1 cellular context compared by ENCODE assay signal in the genomic region with DNA sequence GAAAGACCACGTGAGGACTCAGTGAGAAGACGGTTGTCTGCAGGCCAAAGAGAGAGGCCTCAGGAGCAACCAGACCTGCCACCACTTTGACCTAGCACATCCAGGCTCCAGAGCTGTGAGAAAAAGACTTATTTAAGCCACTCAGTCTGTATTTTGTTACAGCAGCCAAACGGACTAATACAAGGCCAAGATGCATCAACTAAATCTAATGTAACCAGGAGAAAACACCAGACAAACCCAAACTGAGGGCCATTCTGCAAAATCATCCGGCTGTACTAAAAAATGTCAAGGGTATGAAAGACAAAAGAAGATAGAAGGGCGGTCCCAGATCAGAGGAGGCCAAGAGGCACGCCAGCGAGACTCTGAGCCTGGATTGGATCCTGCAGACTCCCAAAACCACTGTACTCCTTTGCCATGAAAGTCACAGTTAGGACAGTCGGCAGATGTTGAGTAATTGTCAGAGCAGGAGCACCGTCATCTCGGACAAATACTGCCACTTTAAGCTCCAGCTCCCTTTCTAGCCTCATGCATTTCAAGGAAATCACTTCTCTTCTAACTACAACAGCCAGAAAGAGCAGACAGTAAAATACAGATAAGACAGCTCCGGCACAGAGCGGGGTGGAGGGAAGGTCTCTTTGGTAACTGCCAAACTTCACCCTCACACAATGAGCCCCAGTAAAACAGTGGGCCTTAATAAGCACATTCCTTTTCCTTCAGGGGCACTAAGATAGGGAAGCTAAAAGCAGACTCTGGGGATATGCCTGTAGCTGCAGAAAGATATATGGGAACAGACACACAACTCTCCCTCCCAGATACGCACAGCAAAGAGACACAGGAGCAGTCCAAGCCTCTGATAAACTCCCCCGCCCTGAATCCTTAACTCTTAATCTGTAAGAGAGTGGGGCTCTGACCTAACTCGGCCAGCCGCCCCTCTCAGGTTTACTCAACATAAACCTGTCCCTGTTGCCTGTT.
TF ChIP-seq lines count a peak whose summit lies in the region.

No MANE protein-coding gene starts in this region.

TF ChIP-seq in K562, 482 proteins besides CTCF, POLR2A, EP300 and RAD21 (continued from another document and continues in another):
- TF ChIP-seq, protein P1, sequence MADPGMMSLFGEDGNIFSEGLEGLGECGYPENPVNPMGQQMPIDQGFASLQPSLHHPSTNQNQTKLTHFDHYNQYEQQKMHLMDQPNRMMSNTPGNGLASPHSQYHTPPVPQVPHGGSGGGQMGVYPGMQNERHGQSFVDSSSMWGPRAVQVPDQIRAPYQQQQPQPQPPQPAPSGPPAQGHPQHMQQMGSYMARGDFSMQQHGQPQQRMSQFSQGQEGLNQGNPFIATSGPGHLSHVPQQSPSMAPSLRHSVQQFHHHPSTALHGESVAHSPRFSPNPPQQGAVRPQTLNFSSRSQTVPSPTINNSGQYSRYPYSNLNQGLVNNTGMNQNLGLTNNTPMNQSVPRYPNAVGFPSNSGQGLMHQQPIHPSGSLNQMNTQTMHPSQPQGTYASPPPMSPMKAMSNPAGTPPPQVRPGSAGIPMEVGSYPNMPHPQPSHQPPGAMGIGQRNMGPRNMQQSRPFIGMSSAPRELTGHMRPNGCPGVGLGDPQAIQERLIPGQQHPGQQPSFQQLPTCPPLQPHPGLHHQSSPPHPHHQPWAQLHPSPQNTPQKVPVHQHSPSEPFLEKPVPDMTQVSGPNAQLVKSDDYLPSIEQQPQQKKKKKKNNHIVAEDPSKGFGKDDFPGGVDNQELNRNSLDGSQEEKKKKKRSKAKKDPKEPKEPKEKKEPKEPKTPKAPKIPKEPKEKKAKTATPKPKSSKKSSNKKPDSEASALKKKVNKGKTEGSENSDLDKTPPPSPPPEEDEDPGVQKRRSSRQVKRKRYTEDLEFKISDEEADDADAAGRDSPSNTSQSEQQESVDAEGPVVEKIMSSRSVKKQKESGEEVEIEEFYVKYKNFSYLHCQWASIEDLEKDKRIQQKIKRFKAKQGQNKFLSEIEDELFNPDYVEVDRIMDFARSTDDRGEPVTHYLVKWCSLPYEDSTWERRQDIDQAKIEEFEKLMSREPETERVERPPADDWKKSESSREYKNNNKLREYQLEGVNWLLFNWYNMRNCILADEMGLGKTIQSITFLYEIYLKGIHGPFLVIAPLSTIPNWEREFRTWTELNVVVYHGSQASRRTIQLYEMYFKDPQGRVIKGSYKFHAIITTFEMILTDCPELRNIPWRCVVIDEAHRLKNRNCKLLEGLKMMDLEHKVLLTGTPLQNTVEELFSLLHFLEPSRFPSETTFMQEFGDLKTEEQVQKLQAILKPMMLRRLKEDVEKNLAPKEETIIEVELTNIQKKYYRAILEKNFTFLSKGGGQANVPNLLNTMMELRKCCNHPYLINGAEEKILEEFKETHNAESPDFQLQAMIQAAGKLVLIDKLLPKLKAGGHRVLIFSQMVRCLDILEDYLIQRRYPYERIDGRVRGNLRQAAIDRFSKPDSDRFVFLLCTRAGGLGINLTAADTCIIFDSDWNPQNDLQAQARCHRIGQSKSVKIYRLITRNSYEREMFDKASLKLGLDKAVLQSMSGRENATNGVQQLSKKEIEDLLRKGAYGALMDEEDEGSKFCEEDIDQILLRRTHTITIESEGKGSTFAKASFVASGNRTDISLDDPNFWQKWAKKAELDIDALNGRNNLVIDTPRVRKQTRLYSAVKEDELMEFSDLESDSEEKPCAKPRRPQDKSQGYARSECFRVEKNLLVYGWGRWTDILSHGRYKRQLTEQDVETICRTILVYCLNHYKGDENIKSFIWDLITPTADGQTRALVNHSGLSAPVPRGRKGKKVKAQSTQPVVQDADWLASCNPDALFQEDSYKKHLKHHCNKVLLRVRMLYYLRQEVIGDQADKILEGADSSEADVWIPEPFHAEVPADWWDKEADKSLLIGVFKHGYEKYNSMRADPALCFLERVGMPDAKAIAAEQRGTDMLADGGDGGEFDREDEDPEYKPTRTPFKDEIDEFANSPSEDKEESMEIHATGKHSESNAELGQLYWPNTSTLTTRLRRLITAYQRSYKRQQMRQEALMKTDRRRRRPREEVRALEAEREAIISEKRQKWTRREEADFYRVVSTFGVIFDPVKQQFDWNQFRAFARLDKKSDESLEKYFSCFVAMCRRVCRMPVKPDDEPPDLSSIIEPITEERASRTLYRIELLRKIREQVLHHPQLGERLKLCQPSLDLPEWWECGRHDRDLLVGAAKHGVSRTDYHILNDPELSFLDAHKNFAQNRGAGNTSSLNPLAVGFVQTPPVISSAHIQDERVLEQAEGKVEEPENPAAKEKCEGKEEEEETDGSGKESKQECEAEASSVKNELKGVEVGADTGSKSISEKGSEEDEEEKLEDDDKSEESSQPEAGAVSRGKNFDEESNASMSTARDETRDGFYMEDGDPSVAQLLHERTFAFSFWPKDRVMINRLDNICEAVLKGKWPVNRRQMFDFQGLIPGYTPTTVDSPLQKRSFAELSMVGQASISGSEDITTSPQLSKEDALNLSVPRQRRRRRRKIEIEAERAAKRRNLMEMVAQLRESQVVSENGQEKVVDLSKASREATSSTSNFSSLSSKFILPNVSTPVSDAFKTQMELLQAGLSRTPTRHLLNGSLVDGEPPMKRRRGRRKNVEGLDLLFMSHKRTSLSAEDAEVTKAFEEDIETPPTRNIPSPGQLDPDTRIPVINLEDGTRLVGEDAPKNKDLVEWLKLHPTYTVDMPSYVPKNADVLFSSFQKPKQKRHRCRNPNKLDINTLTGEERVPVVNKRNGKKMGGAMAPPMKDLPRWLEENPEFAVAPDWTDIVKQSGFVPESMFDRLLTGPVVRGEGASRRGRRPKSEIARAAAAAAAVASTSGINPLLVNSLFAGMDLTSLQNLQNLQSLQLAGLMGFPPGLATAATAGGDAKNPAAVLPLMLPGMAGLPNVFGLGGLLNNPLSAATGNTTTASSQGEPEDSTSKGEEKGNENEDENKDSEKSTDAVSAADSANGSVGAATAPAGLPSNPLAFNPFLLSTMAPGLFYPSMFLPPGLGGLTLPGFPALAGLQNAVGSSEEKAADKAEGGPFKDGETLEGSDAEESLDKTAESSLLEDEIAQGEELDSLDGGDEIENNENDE (IDR thresholded peaks at IDR 0.05; ENCODE audit: low read depth, low read length) = no peak
- TF ChIP-seq KLF16 (IDR thresholded peaks at IDR 0.05) (peak; percentile 41; the same call in 1 of the 2 replicates), FOXJ2 (tag; IDR thresholded peaks at IDR 0.05) (no peak), BCL6 (CRISPR knock-in tag; IDR thresholded peaks at IDR 0.05) (no peak), ZNF239 (CRISPR knock-in tag; IDR thresholded peaks at IDR 0.05) (no peak), MIER1 (IDR thresholded peaks at IDR 0.05; ENCODE audit: low read depth) (no peak), HCFC1 (IDR thresholded peaks at IDR 0.05; ENCODE audit: low read depth, low read length) (no peak), NFIX (CRISPR knock-in tag; IDR thresholded peaks at IDR 0.05; ENCODE audit: low read depth) (no peak; the same call in 1 of the 2 replicates), HDAC8 (tag; IDR thresholded peaks at IDR 0.05) (no peak), TEAD4 (IDR thresholded peaks at IDR 0.05; ENCODE audit: low read length) (peak; percentile 68; the same call in 1 of the 2 replicates), TEAD4 (CRISPR knock-in tag; IDR thresholded peaks at IDR 0.05; ENCODE audit: borderline replicate concordance) (no peak), NEUROD1 (IDR thresholded peaks at IDR 0.05; ENCODE audit: borderline replicate concordance, low read depth, low read length, partially characterized antibody) (no peak), TAL1 (IDR thresholded peaks at IDR 0.05) (peak; percentile 63; the same call in 1 of the 2 replicates), FOS (IDR thresholded peaks at IDR 0.05; ENCODE audit: extremely low read depth, insufficient read length) (no peak), ATF1 (CRISPR knock-in tag; IDR thresholded peaks at IDR 0.05) (no peak), ATF1 (tag; IDR thresholded peaks at IDR 0.05) (peak; percentile 39), ZNF133 (CRISPR knock-in tag; IDR thresholded peaks at IDR 0.05) (no peak), CCNT2 (IDR thresholded peaks at IDR 0.05; ENCODE audit: borderline replicate concordance, extremely low read depth, insufficient read length, low read depth, low read length) (no peak), GABPB1 (CRISPR knock-in tag; IDR thresholded peaks at IDR 0.05) (no peak; the same call in 1 of the 2 replicates), ZNF668 (CRISPR knock-in tag; IDR thresholded peaks at IDR 0.05) (no peak), LARP7 (IDR thresholded peaks at IDR 0.05) (no peak), ELF1 (tag; IDR thresholded peaks at IDR 0.05) (no peak), GABPB2 (CRISPR knock-in tag; conservative IDR thresholded peaks at IDR 0.05) (no peak), MAFF (IDR thresholded peaks at IDR 0.05; ENCODE audit: low read length) (no peak), TCF7L2 (IDR thresholded peaks at IDR 0.05; ENCODE audit: low read depth, low read length) (no peak), BRCA1 (IDR thresholded peaks at IDR 0.05) (no peak), BRCA1 (CRISPR knock-in tag; IDR thresholded peaks at IDR 0.05) (no peak), KDM1A (IDR thresholded peaks at IDR 0.05) (peak; percentile 89 to 92), EHMT2 (IDR thresholded peaks at IDR 0.05) (no peak)
- TF ChIP-seq, protein P2, sequence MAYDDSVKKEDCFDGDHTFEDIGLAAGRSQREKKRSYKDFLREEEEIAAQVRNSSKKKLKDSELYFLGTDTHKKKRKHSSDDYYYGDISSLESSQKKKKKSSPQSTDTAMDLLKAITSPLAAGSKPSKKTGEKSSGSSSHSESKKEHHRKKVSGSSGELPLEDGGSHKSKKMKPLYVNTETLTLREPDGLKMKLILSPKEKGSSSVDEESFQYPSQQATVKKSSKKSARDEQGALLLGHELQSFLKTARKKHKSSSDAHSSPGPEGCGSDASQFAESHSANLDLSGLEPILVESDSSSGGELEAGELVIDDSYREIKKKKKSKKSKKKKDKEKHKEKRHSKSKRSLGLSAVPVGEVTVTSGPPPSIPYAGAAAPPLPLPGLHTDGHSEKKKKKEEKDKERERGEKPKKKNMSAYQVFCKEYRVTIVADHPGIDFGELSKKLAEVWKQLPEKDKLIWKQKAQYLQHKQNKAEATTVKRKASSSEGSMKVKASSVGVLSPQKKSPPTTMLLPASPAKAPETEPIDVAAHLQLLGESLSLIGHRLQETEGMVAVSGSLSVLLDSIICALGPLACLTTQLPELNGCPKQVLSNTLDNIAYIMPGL (CRISPR knock-in tag; IDR thresholded peaks at IDR 0.05) = no peak
- TF ChIP-seq, protein P3, sequence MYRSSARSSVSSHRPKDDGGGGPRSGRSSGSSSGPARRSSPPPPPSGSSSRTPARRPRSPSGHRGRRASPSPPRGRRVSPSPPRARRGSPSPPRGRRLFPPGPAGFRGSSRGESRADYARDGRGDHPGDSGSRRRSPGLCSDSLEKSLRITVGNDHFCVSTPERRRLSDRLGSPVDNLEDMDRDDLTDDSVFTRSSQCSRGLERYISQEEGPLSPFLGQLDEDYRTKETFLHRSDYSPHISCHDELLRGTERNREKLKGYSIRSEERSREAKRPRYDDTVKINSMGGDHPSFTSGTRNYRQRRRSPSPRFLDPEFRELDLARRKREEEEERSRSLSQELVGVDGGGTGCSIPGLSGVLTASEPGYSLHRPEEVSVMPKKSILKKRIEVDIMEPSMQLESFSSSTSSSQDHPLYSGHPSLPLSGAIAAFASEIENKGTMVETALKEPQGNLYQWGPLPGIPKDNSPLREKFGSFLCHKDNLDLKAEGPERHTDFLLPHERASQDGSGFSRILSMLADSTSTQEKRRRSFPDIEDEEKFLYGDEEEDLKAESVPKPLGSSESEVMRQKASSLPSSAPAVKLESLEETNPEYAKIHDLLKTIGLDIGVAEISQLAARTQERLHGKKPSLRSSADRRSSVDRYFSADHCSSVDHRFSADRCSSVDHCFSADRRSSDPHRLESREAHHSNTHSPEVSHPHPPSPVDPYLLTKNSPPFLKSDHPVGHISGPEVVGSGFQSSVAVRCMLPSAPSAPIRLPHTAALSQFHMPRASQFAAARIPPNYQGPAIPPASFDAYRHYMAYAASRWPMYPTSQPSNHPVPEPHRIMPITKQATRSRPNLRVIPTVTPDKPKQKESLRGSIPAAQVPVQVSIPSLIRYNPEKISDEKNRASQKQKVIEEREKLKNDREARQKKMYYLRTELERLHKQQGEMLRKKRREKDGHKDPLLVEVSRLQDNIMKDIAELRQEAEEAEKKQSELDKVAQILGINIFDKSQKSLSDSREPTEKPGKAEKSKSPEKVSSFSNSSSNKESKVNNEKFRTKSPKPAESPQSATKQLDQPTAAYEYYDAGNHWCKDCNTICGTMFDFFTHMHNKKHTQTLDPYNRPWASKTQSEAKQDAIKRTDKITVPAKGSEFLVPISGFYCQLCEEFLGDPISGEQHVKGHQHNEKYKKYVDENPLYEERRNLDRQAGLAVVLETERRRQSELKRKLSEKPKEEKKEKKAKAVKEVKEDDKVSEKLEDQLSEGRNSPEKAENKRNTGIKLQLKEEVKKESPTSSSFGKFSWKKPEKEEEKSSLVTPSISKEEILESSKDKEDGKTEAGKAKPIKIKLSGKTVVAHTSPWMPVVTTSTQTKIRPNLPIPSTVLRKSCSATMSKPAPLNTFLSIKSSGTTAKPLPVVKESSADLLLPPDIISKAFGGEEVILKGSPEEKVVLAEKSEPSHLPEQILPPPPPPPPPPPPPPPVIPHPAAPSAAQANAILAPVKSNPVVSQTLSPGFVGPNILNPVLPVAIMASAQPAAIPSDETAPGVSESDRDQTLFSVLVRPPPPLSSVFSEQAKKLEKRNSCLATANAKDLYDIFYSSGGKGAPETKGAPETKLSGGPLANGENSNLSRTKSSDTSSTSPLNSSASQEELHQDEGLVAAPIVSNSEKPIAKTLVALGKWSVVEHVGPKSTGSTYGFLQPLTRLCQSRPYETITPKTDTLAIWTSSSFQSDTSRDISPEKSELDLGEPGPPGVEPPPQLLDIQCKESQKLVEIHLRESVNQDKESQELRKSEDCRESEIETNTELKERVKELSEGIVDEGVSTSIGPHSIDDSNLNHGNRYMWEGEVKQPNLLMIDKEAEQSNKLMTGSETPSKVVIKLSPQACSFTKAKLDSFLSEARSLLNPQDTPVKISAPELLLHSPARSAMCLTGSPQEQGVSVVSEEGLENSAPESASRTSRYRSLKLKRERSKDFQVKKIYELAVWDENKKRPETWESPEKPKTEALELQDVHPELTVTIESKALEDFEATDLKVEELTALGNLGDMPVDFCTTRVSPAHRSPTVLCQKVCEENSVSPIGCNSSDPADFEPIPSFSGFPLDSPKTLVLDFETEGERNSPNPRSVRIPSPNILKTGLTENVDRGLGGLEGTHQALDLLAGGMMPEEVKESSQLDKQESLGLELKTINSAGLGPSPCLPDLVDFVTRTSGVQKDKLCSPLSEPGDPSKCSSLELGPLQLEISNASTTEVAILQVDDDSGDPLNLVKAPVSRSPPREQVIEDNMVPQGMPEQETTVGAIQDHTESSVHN (IDR thresholded peaks at IDR 0.05; ENCODE audit: borderline replicate concordance in 1 of 2, low read depth in 1 of 2) = no peak
- TF ChIP-seq, protein P4, sequence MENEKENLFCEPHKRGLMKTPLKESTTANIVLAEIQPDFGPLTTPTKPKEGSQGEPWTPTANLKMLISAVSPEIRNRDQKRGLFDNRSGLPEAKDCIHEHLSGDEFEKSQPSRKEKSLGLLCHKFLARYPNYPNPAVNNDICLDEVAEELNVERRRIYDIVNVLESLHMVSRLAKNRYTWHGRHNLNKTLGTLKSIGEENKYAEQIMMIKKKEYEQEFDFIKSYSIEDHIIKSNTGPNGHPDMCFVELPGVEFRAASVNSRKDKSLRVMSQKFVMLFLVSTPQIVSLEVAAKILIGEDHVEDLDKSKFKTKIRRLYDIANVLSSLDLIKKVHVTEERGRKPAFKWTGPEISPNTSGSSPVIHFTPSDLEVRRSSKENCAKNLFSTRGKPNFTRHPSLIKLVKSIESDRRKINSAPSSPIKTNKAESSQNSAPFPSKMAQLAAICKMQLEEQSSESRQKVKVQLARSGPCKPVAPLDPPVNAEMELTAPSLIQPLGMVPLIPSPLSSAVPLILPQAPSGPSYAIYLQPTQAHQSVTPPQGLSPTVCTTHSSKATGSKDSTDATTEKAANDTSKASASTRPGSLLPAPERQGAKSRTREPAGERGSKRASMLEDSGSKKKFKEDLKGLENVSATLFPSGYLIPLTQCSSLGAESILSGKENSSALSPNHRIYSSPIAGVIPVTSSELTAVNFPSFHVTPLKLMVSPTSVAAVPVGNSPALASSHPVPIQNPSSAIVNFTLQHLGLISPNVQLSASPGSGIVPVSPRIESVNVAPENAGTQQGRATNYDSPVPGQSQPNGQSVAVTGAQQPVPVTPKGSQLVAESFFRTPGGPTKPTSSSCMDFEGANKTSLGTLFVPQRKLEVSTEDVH (IDR thresholded peaks at IDR 0.05; ENCODE audit: low read depth, partially characterized antibody) = no peak
